In the genomic region with DNA sequence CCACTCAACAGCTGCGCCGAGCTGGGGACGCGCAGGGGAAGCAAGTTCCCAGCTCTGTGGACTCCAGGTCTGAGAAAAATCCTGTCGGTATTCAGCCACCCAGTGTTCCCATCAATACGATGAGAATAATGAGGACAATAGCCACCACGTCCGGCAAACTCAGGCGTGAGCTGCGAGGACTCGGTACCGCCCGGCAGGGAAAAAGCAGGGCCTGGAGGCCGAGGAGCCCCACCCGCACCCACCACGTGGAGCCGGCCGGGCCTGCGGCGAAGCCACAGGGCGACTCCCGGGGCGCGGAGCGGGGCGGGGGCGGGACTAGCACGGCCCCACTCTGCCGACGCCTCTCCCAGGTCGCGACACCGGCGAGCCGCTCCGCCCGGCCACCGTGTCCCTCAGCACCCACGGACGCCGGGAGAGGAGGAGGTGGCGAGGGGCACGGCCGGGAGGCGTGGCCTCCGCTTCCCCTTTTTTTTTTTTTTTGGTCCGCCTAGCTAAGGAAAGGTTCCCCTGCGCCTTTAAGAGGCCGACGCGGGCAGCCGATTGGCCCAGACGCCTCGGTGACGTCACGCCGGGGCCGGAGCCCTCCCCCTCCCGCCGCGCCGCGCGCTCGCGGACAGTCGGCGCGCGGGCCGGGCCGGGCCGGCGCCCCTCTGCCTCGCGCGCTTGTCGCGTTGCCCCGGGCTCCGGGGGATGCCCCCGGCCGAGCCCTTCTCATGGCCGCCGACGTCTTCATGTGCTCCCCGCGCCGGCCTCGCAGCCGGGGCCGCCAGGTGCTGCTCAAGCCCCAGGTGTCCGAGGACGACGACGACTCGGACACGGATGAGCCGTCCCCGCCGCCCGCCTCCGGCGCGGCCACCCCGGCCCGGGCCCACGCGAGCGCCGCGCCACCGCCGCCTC, we compare ENCODE assay signal across 8 cellular contexts. TPM values are rescaled to one million over a fixed set of nuclear protein-coding genes. Genes with fewer than 3 reads are reported as not detected.
DNase-seq lines count a peak whose midpoint lies in the region; ATAC-seq and TF ChIP-seq lines count a peak whose summit lies in the region.

MLXIP (plus strand) TSS at position 616 of the 897 bp plus-strand sequence; CDS start at position 714, 98 bp downstream.

- H3K4me1 Mint-ChIP-seq in T-helper 1 cell treated with Interleukin-12 subunit alpha and Interleukin-12 subunit beta and Interleukin-4 antibody, amounts not matched to agents 30 μg/mL and 1 μg/mL, for 36 hours (ENCODE audit: low read depth): peaks cover 41% of the 10 kb centered on the region

- DNase-seq in GM13976 (ENCODE audit: low spot score): peak; percentile 96
- DNase-seq in NCI-H146 treated with DMSO at 0.1 percent for 48 hours (lab: John Stamatoyannopoulos, UW; ENCODE audit: unreplicated experiment): peak; percentile 74
- DNase-seq in amniotic stem cell (lab: John Stamatoyannopoulos, UW): peak; percentile 79
- peak; percentile 95 for DNase-seq in left ventricle myocardium inferior
- DNase-seq in pulmonary artery endothelial cell (ENCODE audit: low read depth, low spot score): peak; percentile 68
- peak; percentile 93 to 95 for DNase-seq in uterus

- no peaks in the 10 kb centered on the region for H3K36me3 ChIP-seq in left ventricle myocardium inferior
- H3K36me3 ChIP-seq in uterus: no peaks in the 10 kb centered on the region

- H3K27me3 ChIP-seq in left ventricle myocardium inferior (ENCODE audit: low read depth): no peaks in the 10 kb centered on the region
- no peaks in the 10 kb centered on the region for H3K27me3 ChIP-seq in uterus

- H3K4me3 Mint-ChIP-seq in T-helper 1 cell treated with Interleukin-12 subunit alpha and Interleukin-12 subunit beta and Interleukin-4 antibody, amounts not matched to agents 30 μg/mL and 1 μg/mL, for 36 hours: peak within 1 kb of the TSS; percentile 96

- ATAC-seq in HG02852 (IDR thresholded peaks at IDR 0.05; ENCODE audit: unreplicated experiment): peak; percentile 81

- H3K4me1 ChIP-seq in left ventricle myocardium inferior (peaks cover 51% of the 10 kb centered on the region), uterus (peaks cover 5 to 9% of the 10 kb centered on the region in 2 donors)

- in situ Hi-C loops in GM13976 (cut with MboI; ENCODE audit: low sequenced_read_pairs, unreplicated experiment): no loop called here

- H3K36me3 Mint-ChIP-seq in T-helper 1 cell treated with Interleukin-12 subunit alpha and Interleukin-12 subunit beta and Interleukin-4 antibody, amounts not matched to agents 30 μg/mL and 1 μg/mL, for 36 hours (ENCODE audit: low read depth): peaks cover 9% of the 10 kb centered on the region

- H3K9me3 ChIP-seq in left ventricle myocardium inferior (replicated peaks): no peaks in the 10 kb centered on the region
- H3K9me3 ChIP-seq in uterus: no peaks in the 10 kb centered on the region

- H3K27ac ChIP-seq in left ventricle myocardium inferior (replicated peaks) (peak within 1 kb of the TSS; percentile 91), uterus (peak within 1 kb of the TSS; percentile 85)

- intact Hi-C loops in left ventricle myocardium inferior (cut with micrococcal nuclease) (no loop called here), uterus (cut with DNase I; ENCODE audit: low total_unique reads) (no loop called here)

- TF ChIP-seq CTCF in GM13976 (IDR thresholded peaks at IDR 0.05; ENCODE audit: borderline replicate concordance, control extremely low read depth, extremely low read depth, insufficient read depth, missing control alignments) (no peak), left ventricle myocardium inferior (IDR thresholded peaks at IDR 0.05; ENCODE audit: borderline replicate concordance) (no peak), uterus (IDR thresholded peaks at IDR 0.05) (peak in 1 of 4 experiments; percentile 9)

- H3K4me3 ChIP-seq in left ventricle myocardium inferior (peak within 1 kb of the TSS; percentile 91), uterus (peak within 1 kb of the TSS; percentile 78 to 82)

- TF ChIP-seq POLR2A in uterus (IDR thresholded peaks at IDR 0.05): peak; percentile 96 to 100

- no peaks in the 10 kb centered on the region for H3K9me3 Mint-ChIP-seq in T-helper 1 cell treated with Interleukin-12 subunit alpha and Interleukin-12 subunit beta and Interleukin-4 antibody, amounts not matched to agents 30 μg/mL and 1 μg/mL, for 36 hours

- H3K27me3 Mint-ChIP-seq in T-helper 1 cell treated with Interleukin-12 subunit alpha and Interleukin-12 subunit beta and Interleukin-4 antibody, amounts not matched to agents 30 μg/mL and 1 μg/mL, for 36 hours (ENCODE audit: low read depth): peaks cover 4% of the 10 kb centered on the region

- H3K27ac Mint-ChIP-seq in T-helper 1 cell treated with Interleukin-12 subunit alpha and Interleukin-12 subunit beta and Interleukin-4 antibody, amounts not matched to agents 30 μg/mL and 1 μg/mL, for 36 hours: peak within 1 kb of the TSS; percentile 90

RNA-seq across cellular contexts. Expression of gene MLXIP, which starts in this region (rescaled TPM):
- 16.7 TPM for total RNA-seq in left ventricle myocardium inferior
- 16.5 and 21.6 TPM in 2 replicates for total RNA-seq in pulmonary artery endothelial cell
- total RNA-seq in uterus: 10 to 100 TPM; 21.5 to 88.7 (median 24.7) TPM

Comparison
In these comparisons a context has a peak if more than half of its experiments do, and no peak if none do; other contexts are left out.
1. Peak in every context shown above with its lines: DNase-seq, ATAC-seq, H3K4me3 ChIP-seq and H3K27ac ChIP-seq.